Comparison of ENCODE assay signal across 13 cellular contexts in genomic region chr18:55988537-55988936, GRCh38.
A peak's percentile ranks its signal among the peaks of the same experiment; 100 is the strongest.
DNase-seq lines count a peak whose midpoint lies in the region; ATAC-seq and TF ChIP-seq lines count a peak whose summit lies in the region.
"Had no signal": no experiment of that assay in that cellular context is flagged by ENCODE, and none has a peak within 500 bp of the region (broad histone marks: within the 10 kb centered on the region; RNA-seq: fewer than 3 reads in every experiment).

No MANE protein-coding gene starts in this region.

- H3K4me3 ChIP-seq in cardiac fibroblast (replicated peaks in 1 of 2; ENCODE audit: low read depth in 2 of 2, low read length in 2 of 2): no peak overlapping the region

- ATAC-seq in stimulated activated naive B cell treated with anti-CD40 and anti-IgM and Interleukin-4, amounts not matched to agents 10 μg/mL and 1 μg/mL and 100 μg/mL, for 72 hours (replicated peaks): peak; percentile 69 to 79
- no peak for ATAC-seq in HG02678 (IDR thresholded peaks at IDR 0.05; ENCODE audit: unreplicated experiment)
- ATAC-seq: activated CD4-positive, alpha-beta T cell treated with anti-CD3 and anti-CD28 coated beads for 36 hours had no signal

- TF ChIP-seq CTCF in cardiac fibroblast (IDR thresholded peaks at IDR 0.05; ENCODE audit: low read depth, low read length): no peak

- H3K4me3 Mint-ChIP-seq in stimulated activated naive B cell treated with anti-CD40 and anti-IgM and Interleukin-4, amounts not matched to agents 10 μg/mL and 1 μg/mL and 100 μg/mL, for 72 hours: no peak overlapping the region
- H3K4me3 Mint-ChIP-seq: activated CD4-positive, alpha-beta T cell treated with anti-CD3 and anti-CD28 coated beads for 36 hours; activated T-helper 1 cell treated with anti-CD3 and anti-CD28 coated beads, Interleukin-12 subunit alpha, Interleukin-12 subunit beta, Interleukin-2, Interleukin-4 antibody, amounts not matched to agents 30 ng/mL and 10 ng/mL and 1 ng/mL, durations not matched to agents 14 hours and 24 hours and 36 hours had no signal

- H3K4me1 Mint-ChIP-seq in stimulated activated naive B cell treated with anti-CD40 and anti-IgM and Interleukin-4, amounts not matched to agents 10 μg/mL and 1 μg/mL and 100 μg/mL, for 72 hours: no peaks in the 10 kb centered on the region
- H3K4me1 Mint-ChIP-seq: activated CD4-positive, alpha-beta T cell treated with anti-CD3 and anti-CD28 coated beads for 36 hours had no signal

- H3K27ac Mint-ChIP-seq in stimulated activated naive B cell treated with anti-CD40 and anti-IgM and Interleukin-4, amounts not matched to agents 10 μg/mL and 1 μg/mL and 100 μg/mL, for 72 hours: no peak overlapping the region
- H3K27ac Mint-ChIP-seq: activated CD4-positive, alpha-beta T cell treated with anti-CD3 and anti-CD28 coated beads for 36 hours; activated T-helper 1 cell treated with anti-CD3 and anti-CD28 coated beads, Interleukin-12 subunit alpha, Interleukin-12 subunit beta, Interleukin-2, Interleukin-4 antibody, amounts not matched to agents 30 ng/mL and 10 ng/mL and 1 ng/mL, durations not matched to agents 14 hours and 24 hours and 36 hours had no signal

- H3K36me3 Mint-ChIP-seq in stimulated activated naive B cell treated with anti-CD40 and anti-IgM and Interleukin-4, amounts not matched to agents 10 μg/mL and 1 μg/mL and 100 μg/mL, for 72 hours: peaks cover 3% of the 10 kb centered on the region in 2 donors

- peaks cover 3 to 9% of the 10 kb centered on the region in 2 donors for H3K9me3 Mint-ChIP-seq in stimulated activated naive B cell treated with anti-CD40 and anti-IgM and Interleukin-4, amounts not matched to agents 10 μg/mL and 1 μg/mL and 100 μg/mL, for 72 hours

- no peaks in the 10 kb centered on the region for H3K27me3 Mint-ChIP-seq in stimulated activated naive B cell treated with anti-CD40 and anti-IgM and Interleukin-4, amounts not matched to agents 10 μg/mL and 1 μg/mL and 100 μg/mL, for 72 hours
- H3K27me3 Mint-ChIP-seq: activated CD4-positive, alpha-beta T cell treated with anti-CD3 and anti-CD28 coated beads for 36 hours had no signal

- peak; percentile 13 to 50 for DNase-seq in Kasumi-1 (lab: John Stamatoyannopoulos, UW)
- DNase-seq in cardiac fibroblast (ENCODE audit: low read depth in 2 of 2): peak; percentile 45 to 51
- DNase-seq in left kidney (ENCODE audit: low read depth, low spot score): peak; percentile 46
- DNase-seq in stimulated activated naive B cell treated with anti-CD40 and anti-IgM and Interleukin-4, amounts not matched to agents 10 μg/mL and 1 μg/mL and 100 μg/mL, for 72 hours: no peak
- no peak for DNase-seq in retina
- DNase-seq in cerebellar nuclear complex (lab: John Stamatoyannopoulos, UW): no peak
- no peak for DNase-seq in stimulated activated naive CD4-positive, alpha-beta T cell treated with Interleukin-2 at 50 U/mL for 16 hours (lab: John Stamatoyannopoulos, UW)
- DNase-seq: activated CD4-positive, alpha-beta T cell treated with anti-CD3 and anti-CD28 coated beads for 36 hours; Caco-2; GOT3; stimulated activated CD4-positive, alpha-beta T cell treated with anti-CD3 and anti-CD28 coated beads, Interleukin-4, amount 100 ng/mL, for 4 hours had no signal

Comparison
In these comparisons a context has a peak if more than half of its experiments do, and no peak if none do; other contexts are left out.
1. DNase-seq: peak in Kasumi-1 (2 of 2), cardiac fibroblast (2 of 2) and left kidney (single experiment); none in stimulated activated naive B cell treated with anti-CD40 and anti-IgM and Interleukin-4, amounts not matched to agents 10 μg/mL and 1 μg/mL and 100 μg/mL, for 72 hours (single experiment), retina (single experiment), cerebellar nuclear complex (0 of 2) and stimulated activated naive CD4-positive, alpha-beta T cell treated with Interleukin-2 at 50 U/mL for 16 hours (single experiment).